12 cellular contexts compared by ENCODE assay signal in genomic region chr19:6270822-6271221, GRCh38. TPM values are rescaled to one million over a fixed set of nuclear protein-coding genes. Genes with fewer than 3 reads are reported as not detected.
DNase-seq lines count a peak whose midpoint lies in the region; ATAC-seq and TF ChIP-seq lines count a peak whose summit lies in the region.
"Had no signal": no experiment of that assay in that cellular context is flagged by ENCODE, and none has a peak within 500 bp of the region (broad histone marks: within the 10 kb centered on the region; RNA-seq: fewer than 3 reads in every experiment).

No MANE protein-coding gene starts in this region.

- no peaks in the 10 kb centered on the region for H3K9me2 ChIP-seq in GM23338 (ENCODE audit: insufficient read depth)

- peaks cover 8% of the 10 kb centered on the region for H3K27me3 Mint-ChIP-seq in GM23338 (ENCODE audit: insufficient read depth, low read depth, poor library complexity)
- no peaks in the 10 kb centered on the region for H3K27me3 Mint-ChIP-seq in activated T-helper 17 cell treated with anti-CD3 and anti-CD28 coated beads, Interleukin-2, amount 50 U/mL, for 72 hours
- H3K27me3 Mint-ChIP-seq: activated CD4-positive, alpha-beta T cell treated with anti-CD3 and anti-CD28 coated beads, Interleukin-2, amount 10 ng/mL, durations not matched to agents 24 days and 14 days had no signal

- TF ChIP-seq CTCF in GM23338 (conservative IDR thresholded peaks at IDR 0.05; ENCODE audit: low read depth in 2 of 2) = no peak
- no peak for TF ChIP-seq CTCF in sigmoid colon (IDR thresholded peaks at IDR 0.05)
- TF ChIP-seq CTCF in BE2C (IDR thresholded peaks at IDR 0.05; ENCODE audit: low read depth, low read length) = no peak

- 72% methylated on average over 17 of the region's 17 CpGs for WGBS in right cardiac atrium
- WGBS in sigmoid colon, 2 donors = 93 to 96% methylated on average over 17 of the region's 17 CpGs

- H3K27me3 ChIP-seq in GM23338 (ENCODE audit: insufficient read depth) = no peaks in the 10 kb centered on the region
- H3K27me3 ChIP-seq in right cardiac atrium (ENCODE audit: control insufficient read depth, insufficient read depth) = no peaks in the 10 kb centered on the region
- H3K27me3 ChIP-seq in sigmoid colon = no peaks in the 10 kb centered on the region
- H3K27me3 ChIP-seq in BE2C = no peaks in the 10 kb centered on the region

- DNase-seq in GM23338 (ENCODE audit: low spot score) = no peak
- DNase-seq in right cardiac atrium = peak in 1 of 3 donors; percentile 63
- DNase-seq in sigmoid colon = no peak
- DNase-seq in G401 (ENCODE audit: low spot score) = no peak
- DNase-seq in BE2C = no peak
- DNase-seq: activated CD4-positive, alpha-beta T cell treated with anti-CD3 and anti-CD28 coated beads, Interleukin-2, amount 10 ng/mL, durations not matched to agents 24 days and 14 days; COR-L47; effector CD4-positive, alpha-beta T cell; NCI-H1694 had no signal

- H3K4me3 ChIP-seq in GM23338 = no peak overlapping the region
- H3K4me3 ChIP-seq in right cardiac atrium (ENCODE audit: low read length) = no peak overlapping the region
- H3K4me3 ChIP-seq in sigmoid colon = peak overlapping the region in 2 of 4 donors; percentile 41 to 42
- no peak overlapping the region for H3K4me3 ChIP-seq in BE2C (ENCODE audit: low read depth, low read length)

- H3K27ac Mint-ChIP-seq in GM23338 = peak overlapping the region; percentile 64
- H3K27ac Mint-ChIP-seq in activated T-helper 17 cell treated with anti-CD3 and anti-CD28 coated beads, Interleukin-2, amount 50 U/mL, for 72 hours = peak overlapping the region; percentile 51
- H3K27ac Mint-ChIP-seq: activated CD4-positive, alpha-beta T cell treated with anti-CD3 and anti-CD28 coated beads, Interleukin-2, amount 10 ng/mL, durations not matched to agents 24 days and 14 days had no signal

- H3F3A ChIP-seq in GM23338 (replicated peaks; ENCODE audit: low read depth) = 0 out of 2 replicates have a peak, but pooled peaks cover 3% of the 10 kb centered on the region

- H3K27ac ChIP-seq in GM23338 (ENCODE audit: low read depth) (peak overlapping the region; percentile 93; the same call in 1 of the 2 replicates), right cardiac atrium (ENCODE audit: low read length) (peak overlapping the region; percentile 95), sigmoid colon (peak overlapping the region; percentile 84 to 92 (median 88))

- H2AFZ ChIP-seq in GM23338 = no peak overlapping the region

- H3K9me3 ChIP-seq in right cardiac atrium (ENCODE audit: control insufficient read depth, low read length) (no peaks in the 10 kb centered on the region), sigmoid colon (no peaks in the 10 kb centered on the region), BE2C (no peaks in the 10 kb centered on the region)

- H3K36me3 Mint-ChIP-seq in GM23338 (ENCODE audit: low read depth) = peaks cover 33% of the 10 kb centered on the region
- H3K36me3 Mint-ChIP-seq in activated T-helper 17 cell treated with anti-CD3 and anti-CD28 coated beads, Interleukin-2, amount 50 U/mL, for 72 hours (ENCODE audit: low read depth) = peaks cover 51% of the 10 kb centered on the region

- H3K4me1 ChIP-seq in GM23338 (ENCODE audit: insufficient read depth) (peaks cover 47% of the 10 kb centered on the region), right cardiac atrium (ENCODE audit: control insufficient read depth, insufficient read depth, low read length) (peaks cover 36% of the 10 kb centered on the region), sigmoid colon (peaks cover 0 to 80% (median 72%) of the 10 kb centered on the region in 4 donors), BE2C (peaks cover 33% of the 10 kb centered on the region)

- peaks cover 94% of the 10 kb centered on the region for H3K79me2 ChIP-seq in GM23338 (replicated peaks; ENCODE audit: insufficient read depth)

- intact Hi-C loops in right cardiac atrium (cut with DNase I) (loop anchor here in 3 of 4 donors (5.0 kb wide), 2 partner anchors 34 to 39 kb away; no protein-coding TSS in a partner anchor), sigmoid colon (cut with DNase I) (loop anchor here (5.0 kb wide), 3 partner anchors 54 to 214 kb away; no protein-coding TSS in a partner anchor)

- in situ Hi-C loops in G401 (cut with HindIII; ENCODE audit: low sequenced_read_pairs) = no loop called here

- TF ChIP-seq POLR2A in sigmoid colon (IDR thresholded peaks at IDR 0.05) = no peak

- H3K9me3 Mint-ChIP-seq in GM23338 = no peaks in the 10 kb centered on the region
- H3K9me3 Mint-ChIP-seq in activated T-helper 17 cell treated with anti-CD3 and anti-CD28 coated beads, Interleukin-2, amount 50 U/mL, for 72 hours = no peaks in the 10 kb centered on the region
- H3K9me3 Mint-ChIP-seq: activated CD4-positive, alpha-beta T cell treated with anti-CD3 and anti-CD28 coated beads, Interleukin-2, amount 10 ng/mL, durations not matched to agents 24 days and 14 days had no signal

- no peak for ATAC-seq in GM23338
- no peak for ATAC-seq in activated T-helper 17 cell treated with anti-CD3 and anti-CD28 coated beads, Interleukin-2, amount 50 U/mL, for 72 hours (replicated peaks)
- ATAC-seq in right cardiac atrium = no peak
- no peak for ATAC-seq in HG03175 (IDR thresholded peaks at IDR 0.05; ENCODE audit: unreplicated experiment)
- ATAC-seq in GM21723 (IDR thresholded peaks at IDR 0.05; ENCODE audit: unreplicated experiment) = no peak

- H3K4me3 Mint-ChIP-seq in GM23338 = no peak overlapping the region
- H3K4me3 Mint-ChIP-seq in activated T-helper 17 cell treated with anti-CD3 and anti-CD28 coated beads, Interleukin-2, amount 50 U/mL, for 72 hours = no peak overlapping the region
- H3K4me3 Mint-ChIP-seq: activated CD4-positive, alpha-beta T cell treated with anti-CD3 and anti-CD28 coated beads, Interleukin-2, amount 10 ng/mL, durations not matched to agents 24 days and 14 days had no signal

- H3K36me3 ChIP-seq in GM23338 (ENCODE audit: insufficient read depth) = peaks cover 9% of the 10 kb centered on the region; the same call in 1 of the 2 replicates
- H3K36me3 ChIP-seq in sigmoid colon = peaks cover 11 to 35% (median 21%) of the 10 kb centered on the region in 4 donors
- peaks cover 44% of the 10 kb centered on the region for H3K36me3 ChIP-seq in BE2C

- no peak for TF ChIP-seq EP300 in sigmoid colon (IDR thresholded peaks at IDR 0.05)

- H3K4me1 Mint-ChIP-seq in GM23338 = peaks cover 53% of the 10 kb centered on the region
- peaks cover 14% of the 10 kb centered on the region for H3K4me1 Mint-ChIP-seq in activated T-helper 17 cell treated with anti-CD3 and anti-CD28 coated beads, Interleukin-2, amount 50 U/mL, for 72 hours

- H3K4me2 ChIP-seq in GM23338 = no peak overlapping the region

- H4K20me1 ChIP-seq in GM23338 (replicated peaks; ENCODE audit: insufficient read depth) = peaks cover 45% of the 10 kb centered on the region

TF ChIP-seq in GM23338, 12 proteins besides CTCF, POLR2A, EP300 and RAD21 (continues in another document):
- no peak for TF ChIP-seq NANOG (IDR thresholded peaks at IDR 0.05; ENCODE audit: borderline replicate concordance)
- TF ChIP-seq STAT1 (IDR thresholded peaks at IDR 0.05; ENCODE audit: unreplicated experiment) = no peak
- TF ChIP-seq EZH2phosphoT487 (IDR thresholded peaks at IDR 0.05; ENCODE audit: unreplicated experiment) = no peak
- TF ChIP-seq ZNF331 (CRISPR knock-in tag; IDR thresholded peaks at IDR 0.05; ENCODE audit: low read depth) = no peak

RNA-seq across cellular contexts. Expression of gene MLLT1, which starts 9.0 kb away (rescaled TPM):
- 15.4 and 23.4 TPM in 2 replicates for total RNA-seq in GM23338 (2014; rRNA removed; shearing (Covaris generic))
- polyA plus RNA-seq in GM23338 (2016; fragmentation: Nextera tagmentation; extraction: Ambion mirVana) (17.8 and 19.9 TPM in 2 replicates), right cardiac atrium (34.8 TPM), sigmoid colon (10 to 100 TPM in 2 of 3 donors, 1 to 10 TPM in 1; 9.9 to 25.5 (median 15.0) TPM)
- 10 to 100 TPM; 31.3 to 51.8 TPM for total RNA-seq in activated T-helper 17 cell treated with anti-CD3 and anti-CD28 coated beads, Interleukin-2, amount 50 U/mL, for 72 hours
- total RNA-seq in right cardiac atrium (10 to 100 TPM; 62.5 to 67.3 (median 65.5) TPM), sigmoid colon (10 to 100 TPM; 12.5 to 20.8 (median 17.6) TPM)
- total RNA-seq in G401 (2014; rRNA removed; shearing (Covaris generic)) = 5.6 and 7.5 TPM in 2 replicates
- polyA plus RNA-seq in BE2C (2012; ENCODE audit: insufficient read depth, insufficient read length, low read depth) = 146 TPM
